1 cellular context compared by ENCODE assay signal in the genomic region with DNA sequence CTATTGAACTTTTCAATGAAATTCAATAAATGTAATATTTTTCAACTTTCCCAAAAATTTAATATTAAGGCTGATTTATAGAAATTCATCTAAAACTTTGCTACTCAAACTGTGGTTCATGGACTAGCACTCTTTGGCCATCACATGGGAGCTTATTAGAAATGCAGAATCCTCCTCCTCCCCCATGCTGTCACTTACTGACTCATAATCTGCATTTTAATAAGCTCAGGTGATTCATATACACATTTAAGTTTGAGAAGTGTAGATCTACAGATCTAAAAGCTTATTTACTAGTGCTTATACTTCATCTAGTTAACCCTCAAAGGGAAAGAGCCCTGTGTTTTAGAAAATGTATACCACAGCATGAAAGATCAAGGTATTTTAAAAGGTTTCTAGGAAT.
TF ChIP-seq lines count a peak whose summit lies in the region.

No MANE protein-coding gene starts in this region.

TF ChIP-seq in GM12878, 131 proteins besides CTCF, POLR2A, EP300 and RAD21 (continued from another document):
- no peak for TF ChIP-seq E2F8 (IDR thresholded peaks at IDR 0.05; ENCODE audit: low read depth, partially characterized antibody)
- no peak for TF ChIP-seq KAT2A (conservative IDR thresholded peaks at IDR 0.05; ENCODE audit: control insufficient read depth, low read depth, low read length)
- TF ChIP-seq, protein P1, sequence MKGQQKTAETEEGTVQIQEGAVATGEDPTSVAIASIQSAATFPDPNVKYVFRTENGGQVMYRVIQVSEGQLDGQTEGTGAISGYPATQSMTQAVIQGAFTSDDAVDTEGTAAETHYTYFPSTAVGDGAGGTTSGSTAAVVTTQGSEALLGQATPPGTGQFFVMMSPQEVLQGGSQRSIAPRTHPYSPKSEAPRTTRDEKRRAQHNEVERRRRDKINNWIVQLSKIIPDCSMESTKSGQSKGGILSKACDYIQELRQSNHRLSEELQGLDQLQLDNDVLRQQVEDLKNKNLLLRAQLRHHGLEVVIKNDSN (IDR thresholded peaks at IDR 0.05; ENCODE audit: borderline replicate concordance, extremely low read length, insufficient read depth, low read depth, low read length), result no peak
